ENCODE assay signal across 28 cellular contexts in the genomic region with DNA sequence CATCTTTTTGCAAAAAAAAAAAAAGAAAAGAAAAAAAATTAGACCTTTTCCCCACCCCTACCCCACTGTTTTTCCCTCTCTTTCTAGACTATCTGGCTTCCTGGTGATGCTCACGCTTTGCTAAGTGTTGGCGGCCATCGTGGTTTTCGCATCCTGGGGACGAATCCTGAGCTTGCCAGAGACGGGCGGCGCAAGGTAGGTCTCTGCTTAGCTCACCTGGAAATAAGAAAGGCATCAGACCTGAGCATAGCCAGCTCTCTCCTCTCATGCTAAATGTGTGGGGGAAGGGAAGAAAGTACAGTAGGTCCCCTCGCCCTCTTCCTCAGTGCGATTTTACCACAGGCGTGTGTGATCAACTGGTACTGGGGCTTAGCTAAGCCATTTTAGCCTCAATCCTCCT.
"Had no signal": no experiment of that assay in that cellular context is flagged by ENCODE, and none has a peak within 500 bp of the region (broad histone marks: within the 10 kb centered on the region; RNA-seq: fewer than 3 reads in every experiment).

No MANE protein-coding gene starts in this region.

- H3K9ac ChIP-seq: KMS-11, SK-N-SH had no signal

- H3K27me3 ChIP-seq: breast epithelium, SJCRH30 had no signal

- H3K9me3 ChIP-seq: breast epithelium, SJCRH30, SK-N-SH had no signal

- H3K4me1 ChIP-seq: breast epithelium had no signal

- H3K4me3 ChIP-seq: breast epithelium, SJCRH30 had no signal

- H3K36me3 ChIP-seq: breast epithelium had no signal

- H3K4me1 Mint-ChIP-seq: activated CD4-positive, alpha-beta memory T cell treated with anti-CD3 and anti-CD28 coated beads, Interleukin-2, amount 10 ng/mL, durations not matched to agents 7 days and 5 days; activated CD4-positive, alpha-beta T cell treated with anti-CD3 and anti-CD28 coated beads for 36 hours; activated naive CD4-positive, alpha-beta T cell treated with anti-CD3 and anti-CD28 coated beads, Interleukin-2, amount 50 U/mL, for 24 hours had no signal

- H3K36me3 Mint-ChIP-seq: activated naive CD4-positive, alpha-beta T cell treated with anti-CD3 and anti-CD28 coated beads, Interleukin-2, amount 50 U/mL, for 24 hours had no signal

- DNase-seq: activated CD4-positive, alpha-beta memory T cell treated with anti-CD3 and anti-CD28 coated beads, Interleukin-2, amount 10 ng/mL, durations not matched to agents 7 days and 5 days; activated CD4-positive, alpha-beta T cell treated with anti-CD3 and anti-CD28 coated beads for 36 hours; activated CD4-positive, alpha-beta T cell treated with anti-CD3 and anti-CD28 coated beads, Interleukin-2, amount 50 U/mL, for 1 hour; activated naive CD4-positive, alpha-beta T cell; activated T-cell treated with anti-CD3 and anti-CD28 coated beads for 4 hours; activated T-cell treated with anti-CD3 and anti-CD28 coated beads, Interleukin-2, amount 50 U/mL, for 72 hours; aorta; central memory CD4-positive, alpha-beta T cell; NCI-H1092; NCI-H1417 treated with DMSO at 0.1 percent for 48 hours; NCI-H1694 treated with DMSO at 0.1 percent for 48 hours; NCI-H2029 treated with DMSO at 0.1 percent for 48 hours; NCI-H345; NCI-H510A; NCI-H526 treated with DMSO at 0.1 percent for 48 hours; NK-92 treated with Interleukin-12 subunit alpha and Interleukin-12 subunit beta, amount 100 ng/mL, for 24 hours; OCI-M1; Right ventricle myocardium superior; RPMI8226; SJCRH30; SK-N-SH; T-helper 1 cell had no signal

- H3K27ac Mint-ChIP-seq: activated CD4-positive, alpha-beta memory T cell treated with anti-CD3 and anti-CD28 coated beads, Interleukin-2, amount 10 ng/mL, durations not matched to agents 7 days and 5 days; activated CD4-positive, alpha-beta T cell treated with anti-CD3 and anti-CD28 coated beads for 36 hours; activated naive CD4-positive, alpha-beta T cell treated with anti-CD3 and anti-CD28 coated beads, Interleukin-2, amount 50 U/mL, for 24 hours; activated T-cell treated with anti-CD3 and anti-CD28 coated beads, Interleukin-2, amount 50 U/mL, for 72 hours; activated T-helper 2 cell treated with anti-CD3 and anti-CD28 coated beads, Interferon-gamma antibody, Interleukin-2, Interleukin-4, amounts not matched to agents 10 μg/mL and 5 μg/mL and 100 μg/mL, durations not matched to agents 14 hours and 24 hours and 36 hours had no signal

- H3K9me3 Mint-ChIP-seq: activated CD4-positive, alpha-beta memory T cell treated with anti-CD3 and anti-CD28 coated beads, Interleukin-2, amount 10 ng/mL, durations not matched to agents 7 days and 5 days; activated naive CD4-positive, alpha-beta T cell treated with anti-CD3 and anti-CD28 coated beads, Interleukin-2, amount 50 U/mL, for 24 hours; activated T-cell treated with anti-CD3 and anti-CD28 coated beads, Interleukin-2, amount 50 U/mL, for 72 hours; activated T-helper 2 cell treated with anti-CD3 and anti-CD28 coated beads, Interferon-gamma antibody, Interleukin-2, Interleukin-4, amounts not matched to agents 10 μg/mL and 5 μg/mL and 100 μg/mL, durations not matched to agents 14 hours and 24 hours and 36 hours had no signal

- H3K27ac ChIP-seq: breast epithelium, KMS-11, SJCRH30, VCaP had no signal

- ATAC-seq: activated CD4-positive, alpha-beta T cell treated with anti-CD3 and anti-CD28 coated beads for 36 hours; activated T-cell treated with anti-CD3 and anti-CD28 coated beads, Interleukin-2, amount 50 U/mL, for 72 hours; Panc1 had no signal

- H3K4me3 Mint-ChIP-seq: activated CD4-positive, alpha-beta memory T cell treated with anti-CD3 and anti-CD28 coated beads, Interleukin-2, amount 10 ng/mL, durations not matched to agents 7 days and 5 days; activated CD4-positive, alpha-beta T cell treated with anti-CD3 and anti-CD28 coated beads for 36 hours; activated naive CD4-positive, alpha-beta T cell treated with anti-CD3 and anti-CD28 coated beads, Interleukin-2, amount 50 U/mL, for 24 hours; activated T-cell treated with anti-CD3 and anti-CD28 coated beads, Interleukin-2, amount 50 U/mL, for 72 hours had no signal
